ENCODE assay signal across 15 cellular contexts in the genomic region with DNA sequence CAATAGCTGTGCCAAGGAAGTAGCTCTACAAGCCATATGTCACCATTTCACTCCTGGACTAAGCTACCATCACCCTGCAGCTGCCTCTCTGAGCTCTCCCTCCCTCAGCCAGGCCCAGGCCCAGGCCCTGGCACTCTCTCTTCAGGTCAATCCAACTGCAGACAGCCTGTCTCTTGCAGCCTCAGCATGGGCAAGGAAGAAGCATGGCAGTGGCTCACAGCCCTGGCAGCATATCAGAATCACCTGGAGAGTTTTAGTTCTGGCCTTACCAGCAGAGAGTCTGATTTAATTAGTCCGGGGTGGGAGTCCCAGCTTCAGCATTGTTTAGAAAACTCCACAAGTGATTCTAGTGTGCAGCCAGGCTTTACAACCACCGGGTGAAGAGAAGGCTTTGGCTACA.
"Had no signal": no experiment of that assay in that cellular context is flagged by ENCODE, and none has a peak within 500 bp of the region (broad histone marks: within the 10 kb centered on the region; RNA-seq: fewer than 3 reads in every experiment).

No MANE protein-coding gene starts in this region.

- H3K4me3 ChIP-seq: colonic mucosa, esophagus muscularis mucosa, lung, prostate gland, skin epidermis, transverse colon had no signal

- ATAC-seq: left colon, right cardiac atrium, WTC11 had no signal

- H3K27ac ChIP-seq: colonic mucosa, esophagus muscularis mucosa, prostate gland, skin epidermis, transverse colon had no signal

- DNase-seq: activated CD4-positive, alpha-beta T cell treated with anti-CD3 and anti-CD28 coated beads for 48 hours; activated CD8-positive, alpha-beta memory T cell treated with anti-CD3 and anti-CD28 coated beads, Interleukin-2, amount 50 U/mL, for 48 hours; activated gamma-delta T cell treated with Interleukin-2 at 50 U/mL for 16 hours; amniotic stem cell; colonic mucosa; left colon; right cardiac atrium; stimulated activated CD4-positive, alpha-beta T cell treated with anti-CD3 and anti-CD28 coated beads, Interleukin-4, amount 100 ng/mL, for 24 hours; stimulated activated naive CD4-positive, alpha-beta T cell treated with Interleukin-2 at 50 U/mL for 16 hours; transverse colon had no signal
